Comparison of ENCODE assay signal across 10 cellular contexts in genomic region chr13:94419304-94419943, GRCh38.
DNase-seq lines count a peak whose midpoint lies in the region; ATAC-seq, FAIRE-seq and TF ChIP-seq lines count a peak whose summit lies in the region.
"Had no signal": no experiment of that assay in that cellular context is flagged by ENCODE, and none has a peak within 500 bp of the region (broad histone marks: within the 10 kb centered on the region; RNA-seq: fewer than 3 reads in every experiment).

No MANE protein-coding gene starts in this region.

- no peak overlapping the region for H3K56ac ChIP-seq in H9 (ENCODE audit: insufficient read length, low read depth, low read length)

- H2BK5ac ChIP-seq in H9 (ENCODE audit: insufficient read length, low read length) = no peak overlapping the region

- no peaks in the 10 kb centered on the region for H3K79me2 ChIP-seq in H9 (ENCODE audit: insufficient read depth, low read length)

- H3K4ac ChIP-seq in H9 (ENCODE audit: low read depth, low read length) = no peak overlapping the region

- H3K9ac ChIP-seq in H9 (ENCODE audit: extremely low read depth, insufficient read length, low read length) = no peak overlapping the region

- H2AFZ ChIP-seq in H9 (ENCODE audit: low read length) = no peak overlapping the region

- no peak overlapping the region for H2BK120ac ChIP-seq in H9 (ENCODE audit: low read depth, low read length, poor library complexity, severe bottlenecking)

- H3K23me2 ChIP-seq in H9 (ENCODE audit: insufficient read length, low read depth, low read length, poor library complexity, severe bottlenecking) = no peaks in the 10 kb centered on the region

- H2AK5ac ChIP-seq in H9 (ENCODE audit: insufficient read length, low read length) = no peak overlapping the region

- H3K36me3 ChIP-seq in BE2C = no peaks in the 10 kb centered on the region
- H3K36me3 ChIP-seq: right lobe of liver had no signal

- no peak overlapping the region for H3K18ac ChIP-seq in H9 (ENCODE audit: insufficient read length, low read depth, low read length)

- H4K91ac ChIP-seq in H9 (ENCODE audit: insufficient read length, low read depth, low read length) = no peak overlapping the region

- H3K9me3 ChIP-seq in BE2C (no peaks in the 10 kb centered on the region; the same call in 1 of the 2 replicates), H9 (ENCODE audit: control insufficient read depth, low read depth, low read length) (no peaks in the 10 kb centered on the region)
- H3K9me3 ChIP-seq: right lobe of liver had no signal

- no peak overlapping the region for H3K4me3 ChIP-seq in BE2C (ENCODE audit: low read depth, low read length)
- H3K4me3 ChIP-seq: right lobe of liver had no signal

- H3K4me1 ChIP-seq in BE2C = peaks cover 4% of the 10 kb centered on the region
- H3K4me1 ChIP-seq in H9 (ENCODE audit: insufficient read depth, low read length) = no peaks in the 10 kb centered on the region; the same call in 1 of the 2 replicates
- H3K4me1 ChIP-seq: right lobe of liver had no signal

- intact Hi-C loops in activated T-helper 1 cell treated with anti-CD3 and anti-CD28 coated beads, Interleukin-12 subunit alpha, Interleukin-12 subunit beta, Interleukin-2, Interleukin-4 antibody, amounts not matched to agents 30 ng/mL and 10 ng/mL and 1 ng/mL, durations not matched to agents 14 hours and 24 hours and 36 hours (cut with micrococcal nuclease) = loop anchor here (1.0 to 2.0 kb wide), 10 partner anchors 36 to 757 kb away; partner anchors contain the start of gene GPR180

- WGBS in H9 (ENCODE audit: extremely low coverage, insufficient read length, low lambda C conversion rate) = no CpG with 5 or more reads among the region's 1 CpG

- no peak for DNase-seq in activated T-helper 1 cell treated with anti-CD3 and anti-CD28 coated beads, Interleukin-12 subunit alpha, Interleukin-12 subunit beta, Interleukin-2, Interleukin-4 antibody, amounts not matched to agents 30 ng/mL and 10 ng/mL and 1 ng/mL, durations not matched to agents 14 hours and 24 hours and 36 hours (ENCODE audit: low spot score)
- DNase-seq in stimulated activated CD4-positive, alpha-beta T cell treated with anti-CD3 and anti-CD28 coated beads, Interleukin-4, amount 100 ng/mL, for 1 hour = peak; percentile 17
- DNase-seq in BE2C (no peak), H9 (no peak), HTR-8/SVneo (ENCODE audit: insufficient read length, low spot score) (no peak)
- DNase-seq: aorta, right lobe of liver had no signal

- no peak overlapping the region for H4K8ac ChIP-seq in H9 (replicated peaks; ENCODE audit: insufficient read length, low read depth, low read length)

- H3K4me3 Mint-ChIP-seq in activated T-helper 1 cell treated with anti-CD3 and anti-CD28 coated beads, Interleukin-12 subunit alpha, Interleukin-12 subunit beta, Interleukin-2, Interleukin-4 antibody, amounts not matched to agents 30 ng/mL and 10 ng/mL and 1 ng/mL, durations not matched to agents 14 hours and 24 hours and 36 hours = peak overlapping the region; percentile 29
- H3K4me3 Mint-ChIP-seq in H9 = no peak overlapping the region

- H3K27me3 ChIP-seq in BE2C (no peaks in the 10 kb centered on the region), H9 (ENCODE audit: insufficient read depth, low read length) (no peaks in the 10 kb centered on the region)
- H3K27me3 ChIP-seq: right lobe of liver had no signal

- H3K27ac ChIP-seq in H9 (ENCODE audit: insufficient read length, low read depth, low read length) = no peak overlapping the region
- H3K27ac ChIP-seq: right lobe of liver had no signal

- no peak overlapping the region for H2BK20ac ChIP-seq in H9 (ENCODE audit: low read depth, low read length, poor library complexity, severe bottlenecking)

- no peaks in the 10 kb centered on the region for H3K27me3 Mint-ChIP-seq in activated T-helper 1 cell treated with anti-CD3 and anti-CD28 coated beads, Interleukin-12 subunit alpha, Interleukin-12 subunit beta, Interleukin-2, Interleukin-4 antibody, amounts not matched to agents 30 ng/mL and 10 ng/mL and 1 ng/mL, durations not matched to agents 14 hours and 24 hours and 36 hours (ENCODE audit: insufficient read depth)
- H3K27me3 Mint-ChIP-seq in H9 (ENCODE audit: low read depth) = no peaks in the 10 kb centered on the region

- H3K36me3 Mint-ChIP-seq in activated T-helper 1 cell treated with anti-CD3 and anti-CD28 coated beads, Interleukin-12 subunit alpha, Interleukin-12 subunit beta, Interleukin-2, Interleukin-4 antibody, amounts not matched to agents 30 ng/mL and 10 ng/mL and 1 ng/mL, durations not matched to agents 14 hours and 24 hours and 36 hours (ENCODE audit: low read depth) = peaks cover 3% of the 10 kb centered on the region
- peaks cover 2 to 11% (median 2%) of the 10 kb centered on the region in 3 experiments; a peak in 6 of 7 replicates for H3K36me3 Mint-ChIP-seq in H9 (ENCODE audit: insufficient read depth in 1 of 3, low read depth in 3 of 3)

- H2BK15ac ChIP-seq in H9 (ENCODE audit: low read depth, low read length) = no peak overlapping the region

- no peak overlapping the region for H3K14ac ChIP-seq in H9 (ENCODE audit: insufficient read depth, low read length)

- FAIRE-seq in HTR-8/SVneo (lab: Jason Lieb, UNC) = no peak

- no peak overlapping the region for H3T11ph ChIP-seq in H9 (ENCODE audit: low read length)

- TF ChIP-seq CTCF in BE2C (IDR thresholded peaks at IDR 0.05; ENCODE audit: low read depth, low read length) = no peak
- TF ChIP-seq CTCF in H9 (conservative IDR thresholded peaks at IDR 0.05) = no peak

- peaks cover 40% of the 10 kb centered on the region for H3K9me3 Mint-ChIP-seq in activated T-helper 1 cell treated with anti-CD3 and anti-CD28 coated beads, Interleukin-12 subunit alpha, Interleukin-12 subunit beta, Interleukin-2, Interleukin-4 antibody, amounts not matched to agents 30 ng/mL and 10 ng/mL and 1 ng/mL, durations not matched to agents 14 hours and 24 hours and 36 hours
- H3K9me3 Mint-ChIP-seq in H9 = peaks cover 15% of the 10 kb centered on the region in 2 experiments

- peaks cover 22% of the 10 kb centered on the region for H3K4me1 Mint-ChIP-seq in activated T-helper 1 cell treated with anti-CD3 and anti-CD28 coated beads, Interleukin-12 subunit alpha, Interleukin-12 subunit beta, Interleukin-2, Interleukin-4 antibody, amounts not matched to agents 30 ng/mL and 10 ng/mL and 1 ng/mL, durations not matched to agents 14 hours and 24 hours and 36 hours (ENCODE audit: low read depth)
- H3K4me1 Mint-ChIP-seq in H9 = peaks cover 12 to 13% of the 10 kb centered on the region in 2 experiments

- H4K20me1 ChIP-seq in H9 (ENCODE audit: control insufficient read depth, insufficient read depth, insufficient read length) = no peaks in the 10 kb centered on the region

- H4K5ac ChIP-seq in H9 (ENCODE audit: insufficient read length, low read depth, low read length) = no peak overlapping the region

- H3K23ac ChIP-seq in H9 (ENCODE audit: insufficient read length, low read depth, low read length) = no peak overlapping the region

- H2BK12ac ChIP-seq in H9 (ENCODE audit: insufficient read length, low read depth, low read length) = no peak overlapping the region

- H3K27ac Mint-ChIP-seq in activated T-helper 1 cell treated with anti-CD3 and anti-CD28 coated beads, Interleukin-12 subunit alpha, Interleukin-12 subunit beta, Interleukin-2, Interleukin-4 antibody, amounts not matched to agents 30 ng/mL and 10 ng/mL and 1 ng/mL, durations not matched to agents 14 hours and 24 hours and 36 hours = peak overlapping the region; percentile 72
- no peak overlapping the region for H3K27ac Mint-ChIP-seq in H9

- peak; percentile 48 for ATAC-seq in GM19467 (IDR thresholded peaks at IDR 0.05; ENCODE audit: unreplicated experiment)
- ATAC-seq in HG03378 (IDR thresholded peaks at IDR 0.05; ENCODE audit: unreplicated experiment) = peak; percentile 78
- ATAC-seq in esophagus mucosa = no peak

- no peak overlapping the region for H3K4me2 ChIP-seq in H9 (ENCODE audit: insufficient read depth, insufficient read length, low read length)

- no peaks in the 10 kb centered on the region for H3K79me1 ChIP-seq in H9 (ENCODE audit: insufficient read depth, low read depth, low read length, poor library complexity, severe bottlenecking)
